Comparison of ENCODE assay signal across 1 cellular context in genomic region chr10:110872145-110872983, GRCh38.
TF ChIP-seq lines count a peak whose summit lies in the region.

No MANE protein-coding gene starts in this region.

TF ChIP-seq in HepG2, 621 proteins besides CTCF, POLR2A, EP300 and RAD21 (continued from another document and continues in another):
- TF ChIP-seq, protein P1, sequence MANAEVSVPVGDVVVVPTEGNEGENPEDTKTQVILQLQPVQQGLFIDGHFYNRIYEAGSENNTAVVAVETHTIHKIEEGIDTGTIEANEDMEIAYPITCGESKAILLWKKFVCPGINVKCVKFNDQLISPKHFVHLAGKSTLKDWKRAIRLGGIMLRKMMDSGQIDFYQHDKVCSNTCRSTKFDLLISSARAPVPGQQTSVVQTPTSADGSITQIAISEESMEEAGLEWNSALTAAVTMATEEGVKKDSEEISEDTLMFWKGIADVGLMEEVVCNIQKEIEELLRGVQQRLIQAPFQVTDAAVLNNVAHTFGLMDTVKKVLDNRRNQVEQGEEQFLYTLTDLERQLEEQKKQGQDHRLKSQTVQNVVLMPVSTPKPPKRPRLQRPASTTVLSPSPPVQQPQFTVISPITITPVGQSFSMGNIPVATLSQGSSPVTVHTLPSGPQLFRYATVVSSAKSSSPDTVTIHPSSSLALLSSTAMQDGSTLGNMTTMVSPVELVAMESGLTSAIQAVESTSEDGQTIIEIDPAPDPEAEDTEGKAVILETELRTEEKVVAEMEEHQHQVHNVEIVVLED (CRISPR knock-in tag; IDR thresholded peaks at IDR 0.05; ENCODE audit: borderline replicate concordance), result 0 out of 2 replicates have a peak, but pooled peaks have one; percentile 30
- peak; percentile 42; the same call in 1 of the 2 replicates for TF ChIP-seq GFI1 (CRISPR knock-in tag; IDR thresholded peaks at IDR 0.05; ENCODE audit: borderline replicate concordance)
- no peak for TF ChIP-seq PAF1 (CRISPR knock-in tag; IDR thresholded peaks at IDR 0.05)
- TF ChIP-seq ZNF121 (CRISPR knock-in tag; IDR thresholded peaks at IDR 0.05), result no peak
- TF ChIP-seq BHLHE40 (IDR thresholded peaks at IDR 0.05; ENCODE audit: low read length), result no peak; the same call in 1 of the 2 replicates
- no peak for TF ChIP-seq NFATC3 (CRISPR knock-in tag; IDR thresholded peaks at IDR 0.05)
- 0 out of 2 replicates have a peak, but pooled peaks have one; percentile 33 for TF ChIP-seq CREM (IDR thresholded peaks at IDR 0.05)
- TF ChIP-seq CREM (CRISPR knock-in tag; IDR thresholded peaks at IDR 0.05), result no peak
- TF ChIP-seq TOPORS (CRISPR knock-in tag; IDR thresholded peaks at IDR 0.05), result peak; percentile 50; the same call in 1 of the 2 replicates
- 0 out of 2 replicates have a peak, but pooled peaks have one; percentile 47 for TF ChIP-seq ELF4 (CRISPR knock-in tag; IDR thresholded peaks at IDR 0.05; ENCODE audit: borderline replicate concordance)
- no peak for TF ChIP-seq MTF2 (CRISPR knock-in tag; IDR thresholded peaks at IDR 0.05; ENCODE audit: borderline replicate concordance)
- peak; percentile 45; the same call in 1 of the 2 replicates for TF ChIP-seq ATF7-NPFF (CRISPR knock-in tag; IDR thresholded peaks at IDR 0.05; ENCODE audit: low read depth)
- TF ChIP-seq NKX3-1 (CRISPR knock-in tag; IDR thresholded peaks at IDR 0.05), result 0 out of 2 replicates have a peak, but pooled peaks have one; percentile 45
- TF ChIP-seq, protein P2, sequence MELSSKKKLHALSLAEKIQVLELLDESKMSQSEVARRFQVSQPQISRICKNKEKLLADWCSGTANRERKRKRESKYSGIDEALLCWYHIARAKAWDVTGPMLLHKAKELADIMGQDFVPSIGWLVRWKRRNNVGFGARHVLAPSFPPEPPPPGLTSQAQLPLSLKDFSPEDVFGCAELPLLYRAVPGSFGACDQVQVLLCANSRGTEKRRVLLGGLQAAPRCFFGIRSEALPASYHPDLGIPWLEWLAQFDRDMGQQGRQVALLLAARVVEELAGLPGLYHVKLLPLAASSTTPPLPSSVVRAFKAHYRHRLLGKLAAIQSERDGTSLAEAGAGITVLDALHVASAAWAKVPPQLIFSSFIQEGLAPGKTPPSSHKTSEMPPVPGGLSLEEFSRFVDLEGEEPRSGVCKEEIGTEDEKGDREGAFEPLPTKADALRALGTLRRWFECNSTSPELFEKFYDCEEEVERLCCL (CRISPR knock-in tag; IDR thresholded peaks at IDR 0.05; ENCODE audit: borderline replicate concordance), result no peak
- TF ChIP-seq HMG20B (CRISPR knock-in tag; conservative IDR thresholded peaks at IDR 0.05), result 0 out of 2 replicates have a peak, but pooled peaks have one; percentile 12
- TF ChIP-seq, protein P3, sequence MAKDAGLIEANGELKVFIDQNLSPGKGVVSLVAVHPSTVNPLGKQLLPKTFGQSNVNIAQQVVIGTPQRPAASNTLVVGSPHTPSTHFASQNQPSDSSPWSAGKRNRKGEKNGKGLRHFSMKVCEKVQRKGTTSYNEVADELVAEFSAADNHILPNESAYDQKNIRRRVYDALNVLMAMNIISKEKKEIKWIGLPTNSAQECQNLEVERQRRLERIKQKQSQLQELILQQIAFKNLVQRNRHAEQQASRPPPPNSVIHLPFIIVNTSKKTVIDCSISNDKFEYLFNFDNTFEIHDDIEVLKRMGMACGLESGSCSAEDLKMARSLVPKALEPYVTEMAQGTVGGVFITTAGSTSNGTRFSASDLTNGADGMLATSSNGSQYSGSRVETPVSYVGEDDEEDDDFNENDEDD (CRISPR knock-in tag; IDR thresholded peaks at IDR 0.05; ENCODE audit: borderline replicate concordance), result peak; percentile 78; the same call in 1 of the 2 replicates
- no peak for TF ChIP-seq DPF2 (CRISPR knock-in tag; IDR thresholded peaks at IDR 0.05; ENCODE audit: borderline replicate concordance, low read depth)
- no peak for TF ChIP-seq ZNF512 (CRISPR knock-in tag; IDR thresholded peaks at IDR 0.05)
- TF ChIP-seq, protein P4, sequence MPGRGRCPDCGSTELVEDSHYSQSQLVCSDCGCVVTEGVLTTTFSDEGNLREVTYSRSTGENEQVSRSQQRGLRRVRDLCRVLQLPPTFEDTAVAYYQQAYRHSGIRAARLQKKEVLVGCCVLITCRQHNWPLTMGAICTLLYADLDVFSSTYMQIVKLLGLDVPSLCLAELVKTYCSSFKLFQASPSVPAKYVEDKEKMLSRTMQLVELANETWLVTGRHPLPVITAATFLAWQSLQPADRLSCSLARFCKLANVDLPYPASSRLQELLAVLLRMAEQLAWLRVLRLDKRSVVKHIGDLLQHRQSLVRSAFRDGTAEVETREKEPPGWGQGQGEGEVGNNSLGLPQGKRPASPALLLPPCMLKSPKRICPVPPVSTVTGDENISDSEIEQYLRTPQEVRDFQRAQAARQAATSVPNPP (CRISPR knock-in tag; IDR thresholded peaks at IDR 0.05), result peak; percentile 45; the same call in 1 of the 2 replicates
- TF ChIP-seq MED8 (CRISPR knock-in tag; IDR thresholded peaks at IDR 0.05; ENCODE audit: insufficient replicate concordance), result peak; percentile 63
- TF ChIP-seq PRMT3 (CRISPR knock-in tag; IDR thresholded peaks at IDR 0.05; ENCODE audit: borderline replicate concordance, low read depth), result no peak
- TF ChIP-seq HDAC1 (CRISPR knock-in tag; IDR thresholded peaks at IDR 0.05), result peak; percentile 68; the same call in 1 of the 2 replicates
- peak in 1 of 2 experiments; percentile 65; a peak in 1 of 4 replicates for TF ChIP-seq KLF16 (CRISPR knock-in tag; IDR thresholded peaks at IDR 0.05)
- no peak for TF ChIP-seq NFE2L1 (CRISPR knock-in tag; IDR thresholded peaks at IDR 0.05; ENCODE audit: borderline replicate concordance)
- TF ChIP-seq, protein P5, sequence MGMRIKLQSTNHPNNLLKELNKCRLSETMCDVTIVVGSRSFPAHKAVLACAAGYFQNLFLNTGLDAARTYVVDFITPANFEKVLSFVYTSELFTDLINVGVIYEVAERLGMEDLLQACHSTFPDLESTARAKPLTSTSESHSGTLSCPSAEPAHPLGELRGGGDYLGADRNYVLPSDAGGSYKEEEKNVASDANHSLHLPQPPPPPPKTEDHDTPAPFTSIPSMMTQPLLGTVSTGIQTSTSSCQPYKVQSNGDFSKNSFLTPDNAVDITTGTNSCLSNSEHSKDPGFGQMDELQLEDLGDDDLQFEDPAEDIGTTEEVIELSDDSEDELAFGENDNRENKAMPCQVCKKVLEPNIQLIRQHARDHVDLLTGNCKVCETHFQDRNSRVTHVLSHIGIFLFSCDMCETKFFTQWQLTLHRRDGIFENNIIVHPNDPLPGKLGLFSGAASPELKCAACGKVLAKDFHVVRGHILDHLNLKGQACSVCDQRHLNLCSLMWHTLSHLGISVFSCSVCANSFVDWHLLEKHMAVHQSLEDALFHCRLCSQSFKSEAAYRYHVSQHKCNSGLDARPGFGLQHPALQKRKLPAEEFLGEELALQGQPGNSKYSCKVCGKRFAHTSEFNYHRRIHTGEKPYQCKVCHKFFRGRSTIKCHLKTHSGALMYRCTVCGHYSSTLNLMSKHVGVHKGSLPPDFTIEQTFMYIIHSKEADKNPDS (CRISPR knock-in tag; IDR thresholded peaks at IDR 0.05), result 0 out of 2 replicates have a peak, but pooled peaks have one; percentile 44
- no peak for TF ChIP-seq NAIF1 (CRISPR knock-in tag; IDR thresholded peaks at IDR 0.05; ENCODE audit: borderline replicate concordance)
- TF ChIP-seq, protein P6, sequence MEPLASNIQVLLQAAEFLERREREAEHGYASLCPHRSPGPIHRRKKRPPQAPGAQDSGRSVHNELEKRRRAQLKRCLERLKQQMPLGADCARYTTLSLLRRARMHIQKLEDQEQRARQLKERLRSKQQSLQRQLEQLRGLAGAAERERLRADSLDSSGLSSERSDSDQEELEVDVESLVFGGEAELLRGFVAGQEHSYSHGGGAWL (CRISPR knock-in tag; IDR thresholded peaks at IDR 0.05), result peak; percentile 79
- peak; percentile 5; the same call in 1 of the 2 replicates for TF ChIP-seq RARA (CRISPR knock-in tag; IDR thresholded peaks at IDR 0.05)
- TF ChIP-seq SSRP1 (CRISPR knock-in tag; IDR thresholded peaks at IDR 0.05), result no peak
- no peak; the same call in 1 of the 2 replicates for TF ChIP-seq ZFP36L1 (CRISPR knock-in tag; IDR thresholded peaks at IDR 0.05)
- TF ChIP-seq ZNF570 (CRISPR knock-in tag; IDR thresholded peaks at IDR 0.05; ENCODE audit: borderline replicate concordance), result no peak
- TF ChIP-seq ETV5 (CRISPR knock-in tag; IDR thresholded peaks at IDR 0.05; ENCODE audit: borderline replicate concordance), result peak; percentile 46; the same call in 1 of the 2 replicates
- peak; percentile 50; the same call in 1 of the 2 replicates for TF ChIP-seq POLR2AphosphoS5 (IDR thresholded peaks at IDR 0.05; ENCODE audit: low read depth, low read length)
- TF ChIP-seq, protein P7, sequence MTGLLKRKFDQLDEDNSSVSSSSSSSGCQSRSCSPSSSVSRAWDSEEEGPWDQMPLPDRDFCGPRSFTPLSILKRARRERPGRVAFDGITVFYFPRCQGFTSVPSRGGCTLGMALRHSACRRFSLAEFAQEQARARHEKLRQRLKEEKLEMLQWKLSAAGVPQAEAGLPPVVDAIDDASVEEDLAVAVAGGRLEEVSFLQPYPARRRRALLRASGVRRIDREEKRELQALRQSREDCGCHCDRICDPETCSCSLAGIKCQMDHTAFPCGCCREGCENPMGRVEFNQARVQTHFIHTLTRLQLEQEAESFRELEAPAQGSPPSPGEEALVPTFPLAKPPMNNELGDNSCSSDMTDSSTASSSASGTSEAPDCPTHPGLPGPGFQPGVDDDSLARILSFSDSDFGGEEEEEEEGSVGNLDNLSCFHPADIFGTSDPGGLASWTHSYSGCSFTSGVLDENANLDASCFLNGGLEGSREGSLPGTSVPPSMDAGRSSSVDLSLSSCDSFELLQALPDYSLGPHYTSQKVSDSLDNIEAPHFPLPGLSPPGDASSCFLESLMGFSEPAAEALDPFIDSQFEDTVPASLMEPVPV (CRISPR knock-in tag; IDR thresholded peaks at IDR 0.05), result peak; percentile 33; the same call in 1 of the 2 replicates
- peak; percentile 83; the same call in 1 of the 2 replicates for TF ChIP-seq MXD1 (CRISPR knock-in tag; IDR thresholded peaks at IDR 0.05)
- TF ChIP-seq ZBTB38 (CRISPR knock-in tag; IDR thresholded peaks at IDR 0.05), result no peak
- no peak for TF ChIP-seq ELF1 (CRISPR knock-in tag; IDR thresholded peaks at IDR 0.05)
- 0 out of 2 replicates have a peak, but pooled peaks have one; percentile 37 for TF ChIP-seq ZNF761 (CRISPR knock-in tag; conservative IDR thresholded peaks at IDR 0.05)
- TF ChIP-seq, protein P8, sequence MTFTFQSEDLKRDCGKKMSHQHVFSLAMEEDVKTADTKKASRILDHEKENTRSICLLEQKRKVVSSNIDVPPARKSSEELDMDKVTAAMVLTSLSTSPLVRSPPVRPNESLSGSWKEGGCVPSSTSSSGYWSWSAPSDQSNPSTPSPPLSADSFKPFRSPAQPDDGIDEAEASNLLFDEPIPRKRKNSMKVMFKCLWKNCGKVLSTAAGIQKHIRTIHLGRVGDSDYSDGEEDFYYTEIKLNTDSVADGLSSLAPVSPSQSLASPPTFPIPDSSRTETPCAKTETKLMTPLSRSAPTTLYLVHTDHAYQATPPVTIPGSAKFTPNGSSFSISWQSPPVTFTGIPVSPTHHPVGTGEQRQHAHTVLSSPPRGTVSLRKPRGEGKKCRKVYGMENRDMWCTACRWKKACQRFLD (CRISPR knock-in tag; IDR thresholded peaks at IDR 0.05; ENCODE audit: borderline replicate concordance), result peak; percentile 80; the same call in 1 of the 2 replicates
- TF ChIP-seq, protein P9, sequence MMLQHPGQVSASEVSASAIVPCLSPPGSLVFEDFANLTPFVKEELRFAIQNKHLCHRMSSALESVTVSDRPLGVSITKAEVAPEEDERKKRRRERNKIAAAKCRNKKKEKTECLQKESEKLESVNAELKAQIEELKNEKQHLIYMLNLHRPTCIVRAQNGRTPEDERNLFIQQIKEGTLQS (CRISPR knock-in tag; IDR thresholded peaks at IDR 0.05), result no peak
- 0 out of 2 replicates have a peak, but pooled peaks have one; percentile 33 for TF ChIP-seq JUND (CRISPR knock-in tag; IDR thresholded peaks at IDR 0.05)
- TF ChIP-seq TAF15 (IDR thresholded peaks at IDR 0.05; ENCODE audit: low read depth, low read length, poor library complexity, severe bottlenecking), result peak; percentile 75
- TF ChIP-seq, protein P10, sequence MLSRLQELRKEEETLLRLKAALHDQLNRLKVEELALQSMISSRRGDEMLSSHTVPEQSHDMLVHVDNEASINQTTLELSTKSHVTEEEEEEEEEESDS (CRISPR knock-in tag; IDR thresholded peaks at IDR 0.05; ENCODE audit: borderline replicate concordance), result no peak; the same call in none of the 2 replicates
- peak; percentile 81; the same call in 1 of the 2 replicates for TF ChIP-seq ZNF724P (CRISPR knock-in tag; IDR thresholded peaks at IDR 0.05; ENCODE audit: borderline replicate concordance)
- TF ChIP-seq ZBTB10 (CRISPR knock-in tag; IDR thresholded peaks at IDR 0.05; ENCODE audit: borderline replicate concordance), result peak; percentile 71; the same call in 1 of the 2 replicates
- TF ChIP-seq NCOR1 (IDR thresholded peaks at IDR 0.05; ENCODE audit: borderline replicate concordance, low read length), result 0 out of 2 replicates have a peak, but pooled peaks have one; percentile 17
